Comparison of ENCODE assay signal across 1 cellular context in genomic region chr9:97983524-97984187, GRCh38.
TF ChIP-seq lines count a peak whose summit lies in the region.

No MANE protein-coding gene starts in this region.

TF ChIP-seq in K562, 482 proteins besides CTCF, POLR2A, EP300 and RAD21 (continued from another document and continues in another):
- TF ChIP-seq TSHZ1 (CRISPR knock-in tag; IDR thresholded peaks at IDR 0.05) (no peak), ZNF431 (CRISPR knock-in tag; IDR thresholded peaks at IDR 0.05) (no peak), KDM5B (IDR thresholded peaks at IDR 0.05; ENCODE audit: insufficient replicate concordance, low read depth, low read length) (peak; percentile 18), ZNF408 (CRISPR knock-in tag; IDR thresholded peaks at IDR 0.05; ENCODE audit: low read depth) (no peak), ZNF445 (CRISPR knock-in tag; IDR thresholded peaks at IDR 0.05; ENCODE audit: low read depth) (no peak), ZNF609 (CRISPR knock-in tag; IDR thresholded peaks at IDR 0.05; ENCODE audit: borderline replicate concordance) (no peak), NFE2L1 (tag; IDR thresholded peaks at IDR 0.05; ENCODE audit: borderline replicate concordance, low read depth) (no peak), TEAD2 (tag; IDR thresholded peaks at IDR 0.05) (no peak), RB1 (IDR thresholded peaks at IDR 0.05; ENCODE audit: low read depth) (0 out of 2 replicates have a peak, but pooled peaks have one; percentile 7), ZNF583 (CRISPR knock-in tag; IDR thresholded peaks at IDR 0.05) (no peak), HNRNPH1 (optimal IDR thresholded peaks at IDR 0.05; ENCODE audit: low read depth, low read length) (no peak), CLOCK (CRISPR knock-in tag; IDR thresholded peaks at IDR 0.05; ENCODE audit: borderline replicate concordance) (no peak), FOXO4 (CRISPR knock-in tag; IDR thresholded peaks at IDR 0.05) (no peak), TAF1 (IDR thresholded peaks at IDR 0.05; ENCODE audit: control insufficient read depth, extremely low read depth, insufficient read depth, low read length, severe bottlenecking) (no peak), CBFB (CRISPR knock-in tag; IDR thresholded peaks at IDR 0.05) (no peak), MBD1 (CRISPR knock-in tag; IDR thresholded peaks at IDR 0.05) (no peak), ATF4 (CRISPR knock-in tag; IDR thresholded peaks at IDR 0.05) (no peak), PHF20 (IDR thresholded peaks at IDR 0.05; ENCODE audit: partially characterized antibody) (no peak), SIX5 (IDR thresholded peaks at IDR 0.05; ENCODE audit: borderline replicate concordance in 1 of 2, insufficient read depth in 1 of 2, low read depth in 1 of 2, low read length in 2 of 2) (no peak), SNIP1 (IDR thresholded peaks at IDR 0.05; ENCODE audit: low read depth) (no peak), BDP1 (IDR thresholded peaks at IDR 0.05; ENCODE audit: insufficient read depth, insufficient read length) (no peak), CGGBP1 (CRISPR knock-in tag; IDR thresholded peaks at IDR 0.05) (no peak), RBM15 (IDR thresholded peaks at IDR 0.05; ENCODE audit: insufficient read depth, low read length) (0 out of 2 replicates have a peak, but pooled peaks have one; percentile 40), ERF (CRISPR knock-in tag; IDR thresholded peaks at IDR 0.05) (no peak), PML (IDR thresholded peaks at IDR 0.05; ENCODE audit: low read length) (no peak), CTBP1 (IDR thresholded peaks at IDR 0.05; ENCODE audit: borderline replicate concordance) (no peak), HSF4 (CRISPR knock-in tag; IDR thresholded peaks at IDR 0.05; ENCODE audit: borderline replicate concordance) (no peak), E2F1 (CRISPR knock-in tag; IDR thresholded peaks at IDR 0.05) (no peak), TRIM25 (IDR thresholded peaks at IDR 0.05; ENCODE audit: borderline replicate concordance) (no peak), MCM5 (IDR thresholded peaks at IDR 0.05; ENCODE audit: low read depth) (no peak), ZNF644 (tag; IDR thresholded peaks at IDR 0.05; ENCODE audit: low read depth) (no peak), ZNF165 (CRISPR knock-in tag; IDR thresholded peaks at IDR 0.05; ENCODE audit: borderline replicate concordance) (no peak), SAFB (IDR thresholded peaks at IDR 0.05; ENCODE audit: borderline replicate concordance, low read depth, low read length) (no peak; the same call in 1 of the 2 replicates), NFRKB (IDR thresholded peaks at IDR 0.05; ENCODE audit: low read depth) (peak; percentile 59), LEF1 (IDR thresholded peaks at IDR 0.05) (no peak), ZNF24 (IDR thresholded peaks at IDR 0.05) (no peak), TCF15 (CRISPR knock-in tag; IDR thresholded peaks at IDR 0.05) (no peak), BRD4 (IDR thresholded peaks at IDR 0.05) (peak; percentile 29; the same call in 1 of the 2 replicates), MEF2D (tag; conservative IDR thresholded peaks at IDR 0.05; ENCODE audit: low read depth) (no peak), STAT5A (IDR thresholded peaks at IDR 0.05; ENCODE audit: borderline replicate concordance, low read length) (no peak), NCOA4 (IDR thresholded peaks at IDR 0.05; ENCODE audit: partially characterized antibody) (no peak), ESRRB (CRISPR knock-in tag; IDR thresholded peaks at IDR 0.05; ENCODE audit: borderline replicate concordance) (no peak), CBX5 (IDR thresholded peaks at IDR 0.05; ENCODE audit: borderline replicate concordance, low read depth) (no peak), NFATC3 (IDR thresholded peaks at IDR 0.05) (no peak), HNRNPL (IDR thresholded peaks at IDR 0.05; ENCODE audit: low read depth, low read length) (no peak), MIER1 (IDR thresholded peaks at IDR 0.05; ENCODE audit: low read depth) (no peak), NCOA1 (IDR thresholded peaks at IDR 0.05; ENCODE audit: low read depth) (no peak), SRSF3 (IDR thresholded peaks at IDR 0.05; ENCODE audit: insufficient read depth, low read length) (0 out of 2 replicates have a peak, but pooled peaks have one; percentile 92), POLR3A (IDR thresholded peaks at IDR 0.05; ENCODE audit: borderline replicate concordance, extremely low read depth, insufficient read depth, insufficient read length) (no peak)
